Comparison of ENCODE assay signal across 8 cellular contexts in the genomic region with DNA sequence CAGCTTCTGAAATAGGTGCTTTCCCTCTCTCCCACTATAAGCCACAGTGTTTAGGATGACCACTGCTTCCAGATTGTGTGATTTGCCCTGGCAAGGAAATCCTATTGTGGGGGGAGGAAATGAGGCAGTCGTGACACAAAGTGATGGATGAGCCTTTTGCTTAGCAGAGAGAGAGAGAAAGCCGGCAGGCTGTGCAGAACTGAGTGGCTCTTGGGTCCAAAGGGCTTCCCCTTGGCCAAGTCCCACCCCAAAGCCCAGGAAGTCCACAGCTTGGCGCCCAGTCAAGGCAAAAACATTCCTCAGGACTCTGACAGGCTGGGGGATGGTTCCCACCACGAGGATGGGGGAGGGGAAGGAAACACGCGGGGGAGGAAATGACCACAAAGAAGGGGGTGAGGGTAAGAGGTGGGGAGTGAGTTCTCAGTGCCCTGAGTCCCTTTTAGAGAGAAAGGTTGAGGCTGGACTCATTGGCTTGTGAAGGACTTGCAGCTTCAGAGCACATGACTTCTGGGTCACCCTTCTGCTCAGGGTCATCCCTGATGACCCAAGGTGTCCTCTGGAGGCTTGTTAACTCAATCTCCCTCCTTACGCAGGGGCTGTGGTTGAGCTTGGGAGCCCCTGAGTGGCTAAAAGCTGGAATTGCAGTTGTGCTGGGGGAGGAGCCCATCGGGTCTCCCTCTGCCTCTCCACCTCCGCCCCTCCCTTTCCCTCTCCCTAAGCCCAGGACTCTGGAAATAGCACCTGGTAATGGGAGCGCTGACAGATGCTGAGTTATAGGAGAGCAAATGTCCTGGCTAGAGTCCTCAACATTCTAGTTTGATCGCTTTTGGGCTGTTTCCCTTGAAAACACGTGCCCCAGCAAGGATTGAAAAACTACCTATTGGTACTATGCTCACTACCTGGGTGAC. TPM values are rescaled to one million over a fixed set of nuclear protein-coding genes. Genes with fewer than 3 reads are reported as not detected.
DNase-seq lines count a peak whose midpoint lies in the region; TF ChIP-seq lines count a peak whose summit lies in the region.

No MANE protein-coding gene starts in this region.

- H3K27me3 Mint-ChIP-seq in endothelial cell (ENCODE audit: unreplicated experiment) = peaks cover 18% of the 10 kb centered on the region

- TF ChIP-seq CTCF in endothelial cell (IDR thresholded peaks at IDR 0.05; ENCODE audit: unreplicated experiment) = peak; percentile 23

- peaks cover 67% of the 10 kb centered on the region for H3K4me1 Mint-ChIP-seq in endothelial cell (ENCODE audit: unreplicated experiment)

- H3K4me3 Mint-ChIP-seq in endothelial cell (ENCODE audit: unreplicated experiment) = peak overlapping the region; percentile 84

- peak overlapping the region; percentile 97 for H3K27ac Mint-ChIP-seq in endothelial cell (ENCODE audit: unreplicated experiment)

- DNase-seq in activated gamma-delta T cell treated with Interleukin-2 at 50 U/mL for 16 hours (peak; percentile 59), activated gamma-delta T cell (lab: John Stamatoyannopoulos, UW) (no peak), HuH-7.5 (ENCODE audit: low spot score) (peak; percentile 92), NOMO-1 (lab: John Stamatoyannopoulos, UW; ENCODE audit: unreplicated experiment in 2 of 2) (peak; percentile 58 to 76), endothelial cell (ENCODE audit: low spot score) (peak; percentile 79), mesenteric fat pad (ENCODE audit: low spot score) (peak; percentile 93)
- DNase-seq in activated CD8-positive, alpha-beta memory T cell treated with anti-CD3 and anti-CD28 coated beads, Interleukin-2, amount 50 U/mL, for 4 hours = peak; percentile 65
- peak; percentile 47 to 67 (median 59) for DNase-seq in stimulated activated naive CD4-positive, alpha-beta T cell (lab: John Stamatoyannopoulos, UW)

- no peaks in the 10 kb centered on the region for H3K36me3 Mint-ChIP-seq in endothelial cell (ENCODE audit: low read depth, unreplicated experiment)

- no peaks in the 10 kb centered on the region for H3K9me3 Mint-ChIP-seq in endothelial cell (ENCODE audit: unreplicated experiment)

RNA-seq across cellular contexts. Expression of gene MSL1, which starts 10.3 kb away (rescaled TPM):
- total RNA-seq in endothelial cell (ENCODE audit: unreplicated experiment) (96.2 TPM), mesenteric fat pad (77.0 TPM)

RNA-seq across cellular contexts. Expression of gene NR1D1, which starts 11.1 kb away (rescaled TPM):
- total RNA-seq in endothelial cell (ENCODE audit: unreplicated experiment) (2.6 TPM), mesenteric fat pad (15.5 TPM)

RNA-seq across cellular contexts. Expression of gene CASC3, which starts 28.9 kb away (rescaled TPM):
- total RNA-seq in endothelial cell (ENCODE audit: unreplicated experiment) = 96.4 TPM
- 84.4 TPM for total RNA-seq in mesenteric fat pad

RNA-seq across cellular contexts. Expression of gene THRA, which starts 48.7 kb away (rescaled TPM):
- total RNA-seq in endothelial cell (ENCODE audit: unreplicated experiment) (13.6 TPM), mesenteric fat pad (74.7 TPM)

RNA-seq across cellular contexts. Expression of gene MED24, which starts 57.3 kb away (rescaled TPM):
- 111 TPM for total RNA-seq in endothelial cell (ENCODE audit: unreplicated experiment)
- 72.2 TPM for total RNA-seq in mesenteric fat pad
